ENCODE assay signal across 24 cellular contexts in genomic region chr18:51802589-51802988, GRCh38.
"Had no signal": no experiment of that assay in that cellular context is flagged by ENCODE, and none has a peak within 500 bp of the region (broad histone marks: within the 10 kb centered on the region; RNA-seq: fewer than 3 reads in every experiment).

No MANE protein-coding gene starts in this region.

- H3K4me1 ChIP-seq: heart left ventricle, pancreas, prostate gland, sigmoid colon, uterus had no signal

- FAIRE-seq: kidney, pancreas, small intestine had no signal

- H3K27me3 ChIP-seq: heart left ventricle, pancreas, sigmoid colon, uterus had no signal

- ATAC-seq: activated naive CD8-positive, alpha-beta T cell treated with anti-CD3 and anti-CD28 coated beads, Interleukin-2, amount 50 U/mL, for 24 hours; activated T-cell treated with anti-CD3 and anti-CD28 coated beads, Interleukin-2, amount 50 U/mL, for 4 hours; activated T-helper 17 cell treated with anti-CD3 and anti-CD28 coated beads, Interleukin-2, amount 50 U/mL, for 72 hours; effector memory CD8-positive, alpha-beta T cell; heart left ventricle; naive thymus-derived CD4-positive, alpha-beta T cell; pancreas; stimulated activated effector memory CD8-positive, alpha-beta T cell treated with anti-CD3 and anti-CD28 coated beads, Interleukin-12 subunit alpha, Interleukin-12 subunit beta, amount 100 ng/mL, for 72 hours had no signal

- H3K36me3 ChIP-seq: heart left ventricle, pancreas, prostate gland, sigmoid colon, uterus had no signal

- H3K27ac ChIP-seq: heart left ventricle, pancreas, prostate gland, sigmoid colon, uterus had no signal

- H3K4me3 ChIP-seq: heart left ventricle, pancreas, prostate gland, sigmoid colon, uterus had no signal

- H3K9me3 ChIP-seq: pancreas, prostate gland, sigmoid colon, uterus had no signal

- DNase-seq: activated CD4-positive, alpha-beta memory T cell treated with anti-CD3 and anti-CD28 coated beads for 36 hours; activated CD4-positive, alpha-beta T cell treated with anti-CD3 and anti-CD28 coated beads, Interleukin-2, amount 10 ng/mL, durations not matched to agents 24 days and 14 days; activated CD4-positive, CD25-positive, alpha-beta regulatory T cell treated with anti-CD3 and anti-CD28 coated beads, Interleukin-2, amount 50 U/mL, for 72 hours; activated CD8-positive, alpha-beta memory T cell treated with anti-CD3 and anti-CD28 coated beads, Interleukin-2, amount 50 U/mL, for 4 hours; activated naive CD8-positive, alpha-beta T cell treated with anti-CD3 and anti-CD28 coated beads, Interleukin-2, amount 50 U/mL, for 24 hours; activated T-cell treated with anti-CD3 and anti-CD28 coated beads, Interleukin-2, amount 50 U/mL, for 4 hours; amygdala; cortex of kidney; effector memory CD8-positive, alpha-beta T cell; erythroblast; heart left ventricle; immature natural killer cell; kidney; midbrain; naive thymus-derived CD4-positive, alpha-beta T cell; pancreas; sigmoid colon; small intestine; stimulated activated CD4-positive, alpha-beta T cell treated with anti-CD3 and anti-CD28 coated beads, Interleukin-4, amount 100 ng/mL, for 24 hours; substantia nigra; uterus had no signal
